ENCODE assay signal across 30 cellular contexts in genomic region chr11:4523666-4524065, GRCh38. TPM values are rescaled to one million over a fixed set of nuclear protein-coding genes. Genes with fewer than 3 reads are reported as not detected.
"Had no signal": no experiment of that assay in that cellular context is flagged by ENCODE, and none has a peak within 500 bp of the region (broad histone marks: within the 10 kb centered on the region; RNA-seq: fewer than 3 reads in every experiment).

No MANE protein-coding gene starts in this region.

- ATAC-seq: esophagus mucosa; heart right ventricle; left ventricle myocardium superior; lower lobe of right lung; natural killer cell treated with Interleukin-12 subunit alpha and Interleukin-12 subunit beta and Interleukin-15 and Interleukin-18, amount 100 ng/mL, for 72 hours; right cardiac atrium; stimulated activated naive B cell treated with anti-CD40 and anti-IgM and Interleukin-4, amounts not matched to agents 10 μg/mL and 1 μg/mL and 100 μg/mL, for 72 hours had no signal

- DNase-seq: colonic mucosa; effector CD8-positive, alpha-beta T cell; endodermal cell; foreskin melanocyte; glutamatergic neuron; heart right ventricle; hippocampal formation; immature natural killer cell; left ventricle myocardium superior; lower lobe of right lung; naive B cell; right cardiac atrium; sigmoid colon; spleen; stimulated activated naive B cell treated with anti-CD40 and anti-IgM and Interleukin-4, amounts not matched to agents 10 μg/mL and 1 μg/mL and 100 μg/mL, for 72 hours; upper lobe of left lung; uterus had no signal

- H3K27ac ChIP-seq: colonic mucosa, epithelial cell of prostate, heart right ventricle, lower lobe of right lung, prostate gland, sigmoid colon, skin epidermis, spleen, thoracic aorta, tibial nerve, upper lobe of left lung, uterus had no signal

- H3K4me3 ChIP-seq: colonic mucosa, heart right ventricle, lower lobe of right lung, prostate gland, sigmoid colon, skin epidermis, spleen, thoracic aorta, tibial nerve, upper lobe of left lung, uterus had no signal

- H3K9me3 ChIP-seq: colonic mucosa, heart right ventricle, lower lobe of right lung, prostate gland, sigmoid colon, spleen, thoracic aorta, tibial nerve, upper lobe of left lung, uterus had no signal

- H3K36me3 ChIP-seq: colonic mucosa, heart right ventricle, lower lobe of right lung, prostate gland, sigmoid colon, spleen, thoracic aorta, tibial nerve, upper lobe of left lung, uterus had no signal

- H3K27me3 ChIP-seq: colonic mucosa, sigmoid colon, tibial nerve, upper lobe of left lung, uterus had no signal

- H3K4me1 ChIP-seq: colonic mucosa, heart right ventricle, lower lobe of right lung, prostate gland, sigmoid colon, spleen, tibial nerve, upper lobe of left lung, uterus had no signal

RNA-seq across cellular contexts. Expression of gene OR52M1, which starts 21.3 kb away (rescaled TPM):
- total RNA-seq: chondrocyte; colonic mucosa; endodermal cell; esophagus mucosa; fibroblast of lung; heart right ventricle; left ventricle myocardium superior; lower lobe of right lung; mononuclear cell; natural killer cell treated with Interleukin-12 subunit alpha and Interleukin-12 subunit beta and Interleukin-15 and Interleukin-18, amount 100 ng/mL, for 72 hours; neural crest cell; osteocyte; prostate gland; right cardiac atrium; sigmoid colon; spleen; thoracic aorta; tibial nerve; upper lobe of left lung; uterus had no signal
- polyA plus RNA-seq: fibroblast of lung, heart right ventricle, immature natural killer cell, keratinocyte, right cardiac atrium, sigmoid colon, spleen had no signal

RNA-seq across cellular contexts. Expression of gene OR52K1, which starts 41.2 kb away (rescaled TPM):
- total RNA-seq: chondrocyte; colonic mucosa; endodermal cell; esophagus mucosa; fibroblast of lung; heart right ventricle; left ventricle myocardium superior; natural killer cell treated with Interleukin-12 subunit alpha and Interleukin-12 subunit beta and Interleukin-15 and Interleukin-18, amount 100 ng/mL, for 72 hours; neural crest cell; osteocyte; prostate gland; thoracic aorta; tibial nerve; uterus had no signal
- polyA plus RNA-seq: fibroblast of lung, heart right ventricle, immature natural killer cell, keratinocyte, right cardiac atrium, sigmoid colon, spleen had no signal

RNA-seq across cellular contexts. Expression of gene OR52I2, which starts 57.9 kb away (rescaled TPM):
- total RNA-seq: chondrocyte; colonic mucosa; endodermal cell; esophagus mucosa; fibroblast of lung; heart right ventricle; left ventricle myocardium superior; lower lobe of right lung; mononuclear cell; natural killer cell treated with Interleukin-12 subunit alpha and Interleukin-12 subunit beta and Interleukin-15 and Interleukin-18, amount 100 ng/mL, for 72 hours; neural crest cell; osteocyte; prostate gland; right cardiac atrium; sigmoid colon; spleen; thoracic aorta; tibial nerve; upper lobe of left lung; uterus had no signal
- polyA plus RNA-seq: fibroblast of lung, heart right ventricle, immature natural killer cell, keratinocyte, right cardiac atrium, sigmoid colon, spleen had no signal
